Comparison of ENCODE assay signal across 25 cellular contexts in the genomic region with DNA sequence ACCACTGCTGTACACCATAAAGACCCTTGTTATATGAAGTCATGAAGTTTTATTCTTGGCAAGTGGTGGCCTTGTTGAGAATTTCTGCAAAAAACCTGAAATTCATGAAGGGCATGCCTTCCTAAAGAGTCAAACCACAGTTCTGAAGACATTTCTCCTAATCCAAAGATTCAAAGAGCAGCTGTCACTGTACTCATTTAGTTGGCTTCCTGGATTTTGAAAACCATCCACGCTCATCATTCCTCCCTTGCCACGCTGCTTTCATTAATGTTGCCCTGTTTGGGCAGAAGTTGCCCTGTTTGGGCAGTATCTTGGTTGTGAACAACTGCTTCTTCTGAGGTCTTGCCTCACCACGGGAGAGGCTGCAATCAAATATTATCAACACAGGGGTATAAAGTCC.
"Had no signal": no experiment of that assay in that cellular context is flagged by ENCODE, and none has a peak within 500 bp of the region (broad histone marks: within the 10 kb centered on the region; RNA-seq: fewer than 3 reads in every experiment).

No MANE protein-coding gene starts in this region.

- H3K4me3 ChIP-seq: ascending aorta, cardiac muscle cell, SJSA1 had no signal

- H3K4me2 ChIP-seq: SK-N-SH had no signal

- FAIRE-seq: TTC549 had no signal

- H3K9ac ChIP-seq: SK-N-SH had no signal

- H3K36me3 ChIP-seq: ascending aorta, cardiac muscle cell, SJSA1 had no signal

- H3K9me3 ChIP-seq: ascending aorta, SJSA1, SK-N-SH had no signal

- H3K27ac ChIP-seq: ascending aorta, cardiac muscle cell, SJSA1 had no signal

- DNase-seq: activated CD4-positive, alpha-beta T cell treated with anti-CD3 and anti-CD28 coated beads, Interleukin-2, amount 10 ng/mL, durations not matched to agents 24 days and 14 days; activated CD4-positive, alpha-beta T cell treated with anti-CD3 and anti-CD28 coated beads, Interleukin-2, amount 50 U/mL, for 4 hours; activated CD8-positive, alpha-beta T cell treated with anti-CD3 and anti-CD28 coated beads for 36 hours; activated gamma-delta T cell; activated naive CD4-positive, alpha-beta T cell treated with Interleukin-2 at 50 U/mL for 16 hours; activated naive CD8-positive, alpha-beta T cell treated with anti-CD3 and anti-CD28 coated beads, Interleukin-2, amount 10 ng/mL, durations not matched to agents 7 days and 5 days; activated T-cell treated with anti-CD3 and anti-CD28 coated beads, Interleukin-2, amount 50 U/mL, for 24 hours; amygdala; Kasumi-1; KG1; NCI-H1048; NCI-H1105 treated with DMSO at 0.1 percent for 48 hours; NCI-H1436; NCI-H1694; NCI-H1930; NCI-H2081 treated with DMSO at 0.1 percent for 48 hours; NCI-H226; NCI-H524 treated with DMSO at 0.1 percent for 48 hours; SHP77; SK-N-SH had no signal

- H3K4me1 ChIP-seq: ascending aorta had no signal

- ATAC-seq: activated CD8-positive, alpha-beta T cell treated with anti-CD3 and anti-CD28 coated beads for 36 hours; Panc1 had no signal

- H3K27me3 ChIP-seq: ascending aorta, cardiac muscle cell, SJSA1 had no signal
